ENCODE assay signal across 8 cellular contexts in the genomic region with DNA sequence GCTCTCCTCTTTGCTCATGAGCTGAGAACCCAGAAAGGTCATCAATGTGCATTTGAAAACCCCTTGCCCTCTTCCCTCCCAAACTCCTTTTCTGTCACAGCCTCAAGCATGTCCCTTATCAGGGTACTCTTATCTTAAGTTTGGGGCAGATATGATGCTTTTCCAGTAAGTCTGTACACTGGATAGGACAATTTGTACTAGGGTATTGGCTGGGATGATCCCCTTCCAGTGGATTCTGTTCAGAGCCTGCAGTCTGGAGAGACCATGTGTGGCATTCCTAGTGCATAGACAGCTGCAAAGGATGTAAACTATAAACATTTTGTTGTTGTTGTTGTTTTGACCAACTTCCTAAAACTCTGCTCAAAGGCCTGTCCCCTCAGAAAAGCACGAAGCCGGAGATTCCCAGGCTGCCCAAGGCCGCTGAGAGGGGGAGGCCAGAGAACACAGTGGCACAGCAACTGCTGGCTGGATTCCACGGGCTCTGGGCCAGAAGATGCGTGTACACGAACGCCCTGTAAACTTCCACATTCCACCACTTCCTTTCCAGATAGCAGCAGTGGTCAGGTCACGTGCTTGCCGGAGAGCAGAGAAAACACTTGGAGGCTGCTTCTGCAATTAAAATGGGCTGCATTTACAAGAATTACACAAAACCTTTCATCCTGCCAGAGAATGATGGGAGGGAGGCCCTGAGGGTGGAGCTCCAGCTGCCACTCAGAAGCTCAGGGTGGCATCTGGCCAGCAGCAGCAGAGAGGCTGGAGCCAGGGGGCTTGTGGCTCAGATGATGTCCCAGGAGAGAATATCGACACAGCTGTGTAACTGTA. TPM values are rescaled to one million over a fixed set of nuclear protein-coding genes. Genes with fewer than 3 reads are reported as not detected.
DNase-seq lines count a peak whose midpoint lies in the region; ATAC-seq and TF ChIP-seq lines count a peak whose summit lies in the region.

No MANE protein-coding gene starts in this region.

- H3K4me1 Mint-ChIP-seq in activated naive CD4-positive, alpha-beta T cell treated with anti-CD3 and anti-CD28 coated beads for 36 hours (ENCODE audit: low read depth) = peaks cover 60% of the 10 kb centered on the region

- H3K36me3 Mint-ChIP-seq in activated naive CD4-positive, alpha-beta T cell treated with anti-CD3 and anti-CD28 coated beads for 36 hours (ENCODE audit: low read depth) = peaks cover 16% of the 10 kb centered on the region

- TF ChIP-seq CTCF in HL-60 (IDR thresholded peaks at IDR 0.05; ENCODE audit: insufficient read depth, low read length) = no peak

- CTCF ChIA-PET in activated naive CD4-positive, alpha-beta T cell treated with anti-CD3 and anti-CD28 coated beads for 36 hours (lab: Charles Lee) = interaction anchor here (0.6 to 1.5 kb wide), 7 partner anchors 8 to 885 kb away, joined by 3 to 4 read pairs (median 3); no protein-coding TSS in a partner anchor

- DNase-seq in A172 (ENCODE audit: low spot score) (peak; percentile 97), HL-60 (ENCODE audit: low read depth in 1 of 2, low spot score in 1 of 2) (peak; percentile 96 to 99), SHP77 (lab: John Stamatoyannopoulos, UW) (peak; percentile 39 to 41), foreskin melanocyte (peak; percentile 99), nucleus accumbens (lab: John Stamatoyannopoulos, UW) (peak in 55 of 56 donors; percentile 17 to 95 (median 79))
- DNase-seq in activated naive CD4-positive, alpha-beta T cell treated with anti-CD3 and anti-CD28 coated beads for 36 hours = peak; percentile 85

- H3K4me3 ChIP-seq in HL-60 (replicated peaks; ENCODE audit: insufficient read depth, low read length) = no peak overlapping the region

- H3K4me3 Mint-ChIP-seq in activated naive CD4-positive, alpha-beta T cell treated with anti-CD3 and anti-CD28 coated beads for 36 hours = peak overlapping the region; percentile 22

- ATAC-seq in HG03108 (IDR thresholded peaks at IDR 0.05; ENCODE audit: unreplicated experiment) = no peak

- no peaks in the 10 kb centered on the region for H3K27me3 Mint-ChIP-seq in activated naive CD4-positive, alpha-beta T cell treated with anti-CD3 and anti-CD28 coated beads for 36 hours (ENCODE audit: low read depth)

- intact Hi-C loops in activated naive CD4-positive, alpha-beta T cell treated with anti-CD3 and anti-CD28 coated beads for 36 hours (cut with micrococcal nuclease) = loop anchor here (1.0 to 5.0 kb wide), 4 partner anchors 20 to 577 kb away; a partner anchor contains a TSS

- peak overlapping the region; percentile 77 for H3K27ac Mint-ChIP-seq in activated naive CD4-positive, alpha-beta T cell treated with anti-CD3 and anti-CD28 coated beads for 36 hours

- H3K27ac ChIP-seq in HL-60 (replicated peaks) (peak overlapping the region; percentile 76), temporal lobe (ENCODE audit: low read depth, low read length) (peak overlapping the region; percentile 92)

- no peaks in the 10 kb centered on the region for H3K27me3 ChIP-seq in HL-60 (ENCODE audit: insufficient read depth, poor library complexity, severe bottlenecking)

- no peaks in the 10 kb centered on the region for H3K9me3 Mint-ChIP-seq in activated naive CD4-positive, alpha-beta T cell treated with anti-CD3 and anti-CD28 coated beads for 36 hours

RNA-seq across cellular contexts. Expression of a gene that starts 42.1 kb away (rescaled TPM):
- total RNA-seq in A172 (2014; rRNA removed; shearing (Covaris generic)) = 0.46 TPM in 1 of 2 replicates, not detected in the other
- not detected for total RNA-seq in activated naive CD4-positive, alpha-beta T cell treated with anti-CD3 and anti-CD28 coated beads for 36 hours
- total RNA-seq in temporal lobe = not detected

Comparison
In these comparisons a context has a peak if more than half of its experiments do, and no peak if none do; other contexts are left out.
1. DNase-seq: peak in every context shown above with its lines; median percentile 99 in foreskin melanocyte; 98 in HL-60; 97 in A172; 85 in activated naive CD4-positive, alpha-beta T cell treated with anti-CD3 and anti-CD28 coated beads for 36 hours; 79 in nucleus accumbens; 40 in SHP77.